9 cellular contexts compared by ENCODE assay signal in the genomic region with DNA sequence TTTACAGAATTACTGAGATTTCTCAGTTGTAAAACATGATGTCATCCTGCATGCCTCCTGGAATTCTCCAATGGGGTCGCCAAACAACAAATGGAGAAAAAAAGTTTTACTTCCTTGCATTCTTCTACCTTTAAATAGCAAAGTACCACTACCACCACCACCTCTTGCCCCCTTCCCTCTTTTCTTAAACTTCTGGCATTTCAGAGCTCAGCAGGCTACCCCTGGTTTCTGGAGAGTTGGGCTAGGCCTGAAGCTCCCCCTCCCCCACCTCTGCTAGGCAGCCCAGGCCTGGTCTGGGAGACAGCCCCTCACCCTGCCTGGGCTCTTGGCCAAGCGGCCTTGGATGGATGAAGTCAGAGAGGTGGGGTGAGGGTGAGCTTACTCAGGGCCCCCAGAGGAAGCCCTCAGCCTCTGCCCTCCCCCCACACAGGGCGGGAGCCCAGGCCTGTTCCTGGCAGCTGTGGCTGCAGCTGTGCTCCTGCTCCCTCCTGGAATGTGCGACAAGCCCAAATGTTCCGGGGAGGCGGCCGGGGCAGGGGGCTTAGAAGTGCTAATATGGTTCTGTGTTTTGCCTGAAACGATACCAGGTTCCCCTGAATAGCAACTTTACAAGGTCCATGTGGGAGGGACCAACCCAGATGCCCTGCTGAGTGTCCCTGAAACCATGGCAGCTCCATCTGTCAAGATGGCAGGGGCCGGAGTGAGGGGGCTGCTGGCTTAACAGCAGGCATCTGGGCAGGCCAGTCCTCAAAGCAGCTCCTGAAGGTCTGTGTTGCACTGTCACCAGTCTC. TPM values are rescaled to one million over a fixed set of nuclear protein-coding genes. Genes with fewer than 3 reads are reported as not detected.
A peak's percentile ranks its signal among the peaks of the same experiment; 100 is the strongest.
DNase-seq lines count a peak whose midpoint lies in the region; TF ChIP-seq lines count a peak whose summit lies in the region.
"Had no signal": no experiment of that assay in that cellular context is flagged by ENCODE, and none has a peak within 500 bp of the region (broad histone marks: within the 10 kb centered on the region; RNA-seq: fewer than 3 reads in every experiment).

No MANE protein-coding gene starts in this region.

- peaks cover 6% of the 10 kb centered on the region for H3K4me1 Mint-ChIP-seq in activated CD4-positive, alpha-beta memory T cell treated with anti-CD3 and anti-CD28 coated beads for 36 hours (ENCODE audit: low read depth)

- H3K27ac ChIP-seq in iPS DF 6.9 (ENCODE audit: low read length) (no peak overlapping the region), sigmoid colon (peak overlapping the region; percentile 83 to 99 (median 86))

- H3K4me1 ChIP-seq in iPS DF 6.9 (ENCODE audit: control insufficient read depth, insufficient read depth, low read length) (peaks cover 10% of the 10 kb centered on the region), sigmoid colon (peaks cover 0 to 85% (median 72%) of the 10 kb centered on the region in 4 donors)

- in situ Hi-C loops in G401 (cut with HindIII; ENCODE audit: low sequenced_read_pairs): no loop called here

- H3K36me3 Mint-ChIP-seq in activated CD4-positive, alpha-beta memory T cell treated with anti-CD3 and anti-CD28 coated beads for 36 hours: peaks cover 5% of the 10 kb centered on the region

- POLR2A ChIA-PET in activated CD4-positive, alpha-beta memory T cell treated with anti-CD3 and anti-CD28 coated beads for 36 hours (lab: Charles Lee): interaction anchor here (0.5 to 1.0 kb wide), 2 partner anchors 27 to 156 kb away, joined by 3 to 4 read pairs; partner anchors contain the start of gene GLIPR2

- no peak for TF ChIP-seq POLR2A in sigmoid colon (IDR thresholded peaks at IDR 0.05)

- H3K4me3 ChIP-seq in iPS DF 6.9 (ENCODE audit: low read length): no peak overlapping the region
- no peak overlapping the region for H3K4me3 ChIP-seq in sigmoid colon

- DNase-seq in G401 (ENCODE audit: low spot score) (peak; percentile 87), astrocyte of the hippocampus (ENCODE audit: low read depth, low spot score) (peak; percentile 94), iPS DF 6.9 (ENCODE audit: low read depth, low spot score) (peak; percentile 79), sigmoid colon (peak; percentile 84), COR-L47 (lab: John Stamatoyannopoulos, UW) (no peak), NCI-H1105 treated with DMSO at 0.1 percent for 48 hours (lab: John Stamatoyannopoulos, UW) (no peak), NCI-H146 (lab: John Stamatoyannopoulos, UW) (no peak)
- no peak for DNase-seq in activated CD4-positive, alpha-beta memory T cell treated with anti-CD3 and anti-CD28 coated beads for 36 hours
- DNase-seq: NCI-H748 treated with DMSO at 0.1 percent for 48 hours had no signal

- H3K27me3 ChIP-seq in iPS DF 6.9 (ENCODE audit: control insufficient read depth, insufficient read depth, low read length) (no peaks in the 10 kb centered on the region), sigmoid colon (no peaks in the 10 kb centered on the region)

- TF ChIP-seq EP300 in sigmoid colon (IDR thresholded peaks at IDR 0.05): peak in 2 of 4 donors; percentile 4 to 43

- intact Hi-C loops in sigmoid colon (cut with DNase I): loop anchor here (2.0 kb wide), 1 partner anchor 14 kb away; no protein-coding TSS in a partner anchor
- intact Hi-C loops in activated CD4-positive, alpha-beta memory T cell treated with anti-CD3 and anti-CD28 coated beads for 36 hours (cut with micrococcal nuclease): no loop called here

- H3K4me3 Mint-ChIP-seq in activated CD4-positive, alpha-beta memory T cell treated with anti-CD3 and anti-CD28 coated beads for 36 hours: no peak overlapping the region

- H3K27me3 Mint-ChIP-seq in activated CD4-positive, alpha-beta memory T cell treated with anti-CD3 and anti-CD28 coated beads for 36 hours: no peaks in the 10 kb centered on the region

- CTCF ChIA-PET in activated CD4-positive, alpha-beta memory T cell treated with anti-CD3 and anti-CD28 coated beads for 36 hours (lab: Charles Lee): interaction anchor here (0.9 to 11.4 kb wide), 6 partner anchors 13 to 156 kb away, joined by 3 to 341 read pairs (median 12); partner anchors contain the start of gene GLIPR2

- no peak overlapping the region for H3K27ac Mint-ChIP-seq in activated CD4-positive, alpha-beta memory T cell treated with anti-CD3 and anti-CD28 coated beads for 36 hours

- H3K36me3 ChIP-seq in iPS DF 6.9 (ENCODE audit: control insufficient read depth, insufficient read depth, low read length): no peaks in the 10 kb centered on the region
- H3K36me3 ChIP-seq in sigmoid colon: no peaks in the 10 kb centered on the region

- no peaks in the 10 kb centered on the region for H3K9me3 ChIP-seq in iPS DF 6.9 (ENCODE audit: control insufficient read depth, insufficient read depth, low read length)
- H3K9me3 ChIP-seq in sigmoid colon: no peaks in the 10 kb centered on the region

- no peaks in the 10 kb centered on the region for H3K9me3 Mint-ChIP-seq in activated CD4-positive, alpha-beta memory T cell treated with anti-CD3 and anti-CD28 coated beads for 36 hours

- no CpG with 5 or more reads among the region's 9 CpGs for WGBS in iPS DF 6.9 (ENCODE audit: insufficient coverage, insufficient read length)
- WGBS in sigmoid colon, 2 donors: 64 to 80% methylated on average over 9 of the region's 9 CpGs

- no peak for TF ChIP-seq CTCF in sigmoid colon (IDR thresholded peaks at IDR 0.05)

RNA-seq across cellular contexts. Expression of gene CCIN, which starts 5.9 kb away (rescaled TPM):
- 0.62 TPM in 1 of 2 replicates, not detected in the other for total RNA-seq in G401 (2014; rRNA removed; shearing (Covaris generic))
- total RNA-seq in sigmoid colon: 1 to 10 TPM in 1 of 4 donors, under 1 TPM in 2, not detected in 1; 0.71 to 2.5 (median 0.95) TPM
- under 1 TPM in 1 of 3 donors, not detected in 2; 0.07 TPM for polyA plus RNA-seq in sigmoid colon
- total RNA-seq in activated CD4-positive, alpha-beta memory T cell treated with anti-CD3 and anti-CD28 coated beads for 36 hours: not detected

RNA-seq across cellular contexts. Expression of gene GLIPR2, which starts 26.7 kb away (rescaled TPM):
- total RNA-seq in G401 (2014; rRNA removed; shearing (Covaris generic)): 15.0 and 19.8 TPM in 2 replicates
- 10 to 100 TPM; 57.3 to 90.6 (median 77.6) TPM for total RNA-seq in sigmoid colon
- 10 to 100 TPM; 29.8 to 42.0 (median 32.5) TPM for polyA plus RNA-seq in sigmoid colon
- total RNA-seq in activated CD4-positive, alpha-beta memory T cell treated with anti-CD3 and anti-CD28 coated beads for 36 hours: 10 to 100 TPM; 24.7 to 25.8 TPM

RNA-seq across cellular contexts. Expression of gene CLTA, which starts 27.5 kb away (rescaled TPM):
- total RNA-seq in G401 (2014; rRNA removed; shearing (Covaris generic)): 630 and 665 TPM in 2 replicates
- total RNA-seq in sigmoid colon: 100 to 1,000 TPM; 151 to 176 (median 169) TPM
- polyA plus RNA-seq in sigmoid colon: 100 to 1,000 TPM; 293 to 299 (median 295) TPM
- 100 to 1,000 TPM; 139 to 144 TPM for total RNA-seq in activated CD4-positive, alpha-beta memory T cell treated with anti-CD3 and anti-CD28 coated beads for 36 hours

Comparison
In these comparisons a context has a peak if more than half of its experiments do, and no peak if none do; other contexts are left out.
1. DNase-seq: peak in G401 (single experiment), astrocyte of the hippocampus (single experiment), iPS DF 6.9 (single experiment) and sigmoid colon (single experiment); none in COR-L47 (single experiment), activated CD4-positive, alpha-beta memory T cell treated with anti-CD3 and anti-CD28 coated beads for 36 hours (single experiment), NCI-H1105 treated with DMSO at 0.1 percent for 48 hours (single experiment) and NCI-H146 (single experiment).